1 cellular context compared by ENCODE assay signal in genomic region chr6:7145269-7146078, GRCh38.
TF ChIP-seq lines count a peak whose summit lies in the region.

No MANE protein-coding gene starts in this region.

TF ChIP-seq in K562, 482 proteins besides CTCF, POLR2A, EP300 and RAD21 (continued from another document):
- TF ChIP-seq, protein P1, sequence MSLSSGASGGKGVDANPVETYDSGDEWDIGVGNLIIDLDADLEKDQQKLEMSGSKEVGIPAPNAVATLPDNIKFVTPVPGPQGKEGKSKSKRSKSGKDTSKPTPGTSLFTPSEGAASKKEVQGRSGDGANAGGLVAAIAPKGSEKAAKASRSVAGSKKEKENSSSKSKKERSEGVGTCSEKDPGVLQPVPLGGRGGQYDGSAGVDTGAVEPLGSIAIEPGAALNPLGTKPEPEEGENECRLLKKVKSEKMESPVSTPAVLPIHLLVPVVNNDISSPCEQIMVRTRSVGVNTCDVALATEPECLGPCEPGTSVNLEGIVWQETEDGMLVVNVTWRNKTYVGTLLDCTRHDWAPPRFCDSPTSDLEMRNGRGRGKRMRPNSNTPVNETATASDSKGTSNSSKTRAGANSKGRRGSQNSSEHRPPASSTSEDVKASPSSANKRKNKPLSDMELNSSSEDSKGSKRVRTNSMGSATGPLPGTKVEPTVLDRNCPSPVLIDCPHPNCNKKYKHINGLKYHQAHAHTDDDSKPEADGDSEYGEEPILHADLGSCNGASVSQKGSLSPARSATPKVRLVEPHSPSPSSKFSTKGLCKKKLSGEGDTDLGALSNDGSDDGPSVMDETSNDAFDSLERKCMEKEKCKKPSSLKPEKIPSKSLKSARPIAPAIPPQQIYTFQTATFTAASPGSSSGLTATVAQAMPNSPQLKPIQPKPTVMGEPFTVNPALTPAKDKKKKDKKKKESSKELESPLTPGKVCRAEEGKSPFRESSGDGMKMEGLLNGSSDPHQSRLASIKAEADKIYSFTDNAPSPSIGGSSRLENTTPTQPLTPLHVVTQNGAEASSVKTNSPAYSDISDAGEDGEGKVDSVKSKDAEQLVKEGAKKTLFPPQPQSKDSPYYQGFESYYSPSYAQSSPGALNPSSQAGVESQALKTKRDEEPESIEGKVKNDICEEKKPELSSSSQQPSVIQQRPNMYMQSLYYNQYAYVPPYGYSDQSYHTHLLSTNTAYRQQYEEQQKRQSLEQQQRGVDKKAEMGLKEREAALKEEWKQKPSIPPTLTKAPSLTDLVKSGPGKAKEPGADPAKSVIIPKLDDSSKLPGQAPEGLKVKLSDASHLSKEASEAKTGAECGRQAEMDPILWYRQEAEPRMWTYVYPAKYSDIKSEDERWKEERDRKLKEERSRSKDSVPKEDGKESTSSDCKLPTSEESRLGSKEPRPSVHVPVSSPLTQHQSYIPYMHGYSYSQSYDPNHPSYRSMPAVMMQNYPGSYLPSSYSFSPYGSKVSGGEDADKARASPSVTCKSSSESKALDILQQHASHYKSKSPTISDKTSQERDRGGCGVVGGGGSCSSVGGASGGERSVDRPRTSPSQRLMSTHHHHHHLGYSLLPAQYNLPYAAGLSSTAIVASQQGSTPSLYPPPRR (CRISPR knock-in tag; IDR thresholded peaks at IDR 0.05; ENCODE audit: borderline replicate concordance), result no peak
- TF ChIP-seq CHCHD3 (CRISPR knock-in tag; IDR thresholded peaks at IDR 0.05) (no peak), CC2D1A (IDR thresholded peaks at IDR 0.05) (no peak), DNMT1 (IDR thresholded peaks at IDR 0.05) (no peak), CBX5 (IDR thresholded peaks at IDR 0.05; ENCODE audit: borderline replicate concordance, low read depth) (no peak), IRF1 (CRISPR knock-in tag; IDR thresholded peaks at IDR 0.05; ENCODE audit: borderline replicate concordance) (0 out of 2 replicates have a peak, but pooled peaks have one; percentile 19), MAFF (IDR thresholded peaks at IDR 0.05; ENCODE audit: low read length) (no peak), GABPA (tag; conservative IDR thresholded peaks at IDR 0.05; ENCODE audit: low read depth) (0 out of 2 replicates have a peak, but pooled peaks have one; percentile 4), NR0B1 (IDR thresholded peaks at IDR 0.05; ENCODE audit: partially characterized antibody) (no peak), STAT6 (CRISPR knock-in tag; IDR thresholded peaks at IDR 0.05) (no peak), AFF1 (IDR thresholded peaks at IDR 0.05; ENCODE audit: low read depth in 1 of 2, partially characterized antibody in 2 of 2) (peak in 1 of 2 experiments; percentile 13), HDAC2 (IDR thresholded peaks at IDR 0.05) (0 out of 2 replicates have a peak, but pooled peaks have one; percentile 20), L3MBTL2 (IDR thresholded peaks at IDR 0.05) (0 out of 2 replicates have a peak, but pooled peaks have one; percentile 10), RBM34 (IDR thresholded peaks at IDR 0.05; ENCODE audit: borderline replicate concordance, insufficient read depth, low read length) (no peak), TAF9B (IDR thresholded peaks at IDR 0.05; ENCODE audit: partially characterized antibody) (no peak), RFX1 (IDR thresholded peaks at IDR 0.05) (0 out of 2 replicates have a peak, but pooled peaks have one; percentile 4), MLLT1 (IDR thresholded peaks at IDR 0.05) (0 out of 4 replicates have a peak, but pooled peaks of 1 of the 2 experiments have one; percentile 32), RFX5 (IDR thresholded peaks at IDR 0.05; ENCODE audit: low read depth, low read length) (peak; percentile 69; the same call in 1 of the 2 replicates)
